ENCODE assay signal across 11 cellular contexts in genomic region chr17:40303706-40304450, GRCh38. TPM values are rescaled to one million over a fixed set of nuclear protein-coding genes. Genes with fewer than 3 reads are reported as not detected.
DNase-seq lines count a peak whose midpoint lies in the region; ATAC-seq and TF ChIP-seq lines count a peak whose summit lies in the region.
"Had no signal": no experiment of that assay in that cellular context is flagged by ENCODE, and none has a peak within 500 bp of the region (broad histone marks: within the 10 kb centered on the region; RNA-seq: fewer than 3 reads in every experiment).

No MANE protein-coding gene starts in this region.

- no peaks in the 10 kb centered on the region for H3K9me3 Mint-ChIP-seq in nephron progenitor cell
- no peaks in the 10 kb centered on the region for H3K9me3 Mint-ChIP-seq in activated CD8-positive, alpha-beta memory T cell treated with anti-CD3 and anti-CD28 coated beads, Interleukin-2, amount 10 ng/mL, durations not matched to agents 7 days and 5 days (ENCODE audit: low read depth)
- H3K9me3 Mint-ChIP-seq: T-helper 1 cell treated with Interleukin-12 subunit alpha and Interleukin-12 subunit beta and Interleukin-4 antibody, amounts not matched to agents 30 μg/mL and 1 μg/mL, for 36 hours had no signal

- H3K36me3 Mint-ChIP-seq in nephron progenitor cell (ENCODE audit: low read depth), result peaks cover 14% of the 10 kb centered on the region
- H3K36me3 Mint-ChIP-seq in activated CD8-positive, alpha-beta memory T cell treated with anti-CD3 and anti-CD28 coated beads, Interleukin-2, amount 10 ng/mL, durations not matched to agents 7 days and 5 days, result peaks cover 38% of the 10 kb centered on the region

- ATAC-seq in GM21717 (IDR thresholded peaks at IDR 0.05; ENCODE audit: unreplicated experiment), result no peak
- no peak for ATAC-seq in GM21528 (IDR thresholded peaks at IDR 0.05; ENCODE audit: low FRiP score, unreplicated experiment)
- no peak for ATAC-seq in activated CD8-positive, alpha-beta memory T cell treated with anti-CD3 and anti-CD28 coated beads, Interleukin-2, amount 10 ng/mL, durations not matched to agents 7 days and 5 days

- peak overlapping the region in 1 of 2 donors; percentile 14 for H3K27ac ChIP-seq in coronary artery
- H3K27ac ChIP-seq: right lobe of liver had no signal

- H3K27me3 Mint-ChIP-seq in nephron progenitor cell (ENCODE audit: low read depth, poor library complexity), result no peaks in the 10 kb centered on the region
- no peaks in the 10 kb centered on the region for H3K27me3 Mint-ChIP-seq in activated CD8-positive, alpha-beta memory T cell treated with anti-CD3 and anti-CD28 coated beads, Interleukin-2, amount 10 ng/mL, durations not matched to agents 7 days and 5 days

- peaks cover 27% of the 10 kb centered on the region for H3K4me1 Mint-ChIP-seq in nephron progenitor cell
- H3K4me1 Mint-ChIP-seq in activated CD8-positive, alpha-beta memory T cell treated with anti-CD3 and anti-CD28 coated beads, Interleukin-2, amount 10 ng/mL, durations not matched to agents 7 days and 5 days, result peaks cover 13% of the 10 kb centered on the region

- no peak for TF ChIP-seq CTCF in coronary artery (IDR thresholded peaks at IDR 0.05)
- no peak for TF ChIP-seq CTCF in nephron progenitor cell (IDR thresholded peaks at IDR 0.05)

- peak overlapping the region; percentile 70 for H3K27ac Mint-ChIP-seq in nephron progenitor cell
- no peak overlapping the region for H3K27ac Mint-ChIP-seq in activated CD8-positive, alpha-beta memory T cell treated with anti-CD3 and anti-CD28 coated beads, Interleukin-2, amount 10 ng/mL, durations not matched to agents 7 days and 5 days
- H3K27ac Mint-ChIP-seq: T-helper 1 cell treated with Interleukin-12 subunit alpha and Interleukin-12 subunit beta and Interleukin-4 antibody, amounts not matched to agents 30 μg/mL and 1 μg/mL, for 36 hours had no signal

- no peak overlapping the region for H3K4me3 ChIP-seq in coronary artery
- H3K4me3 ChIP-seq: right lobe of liver, testis had no signal

- DNase-seq in COLO668 (lab: John Stamatoyannopoulos, UW; ENCODE audit: unreplicated experiment) (peak; percentile 26), NCI-H1436 treated with DMSO at 0.1 percent for 48 hours (lab: John Stamatoyannopoulos, UW) (peak; percentile 16), coronary artery (ENCODE audit: low spot score) (peak; percentile 76), nephron progenitor cell (no peak), C1 segment of cervical spinal cord (lab: John Stamatoyannopoulos, UW) (no peak)
- no peak for DNase-seq in activated CD8-positive, alpha-beta memory T cell treated with anti-CD3 and anti-CD28 coated beads, Interleukin-2, amount 10 ng/mL, durations not matched to agents 7 days and 5 days

- H3K4me3 Mint-ChIP-seq in nephron progenitor cell, result peak overlapping the region; percentile 3
- no peak overlapping the region for H3K4me3 Mint-ChIP-seq in activated CD8-positive, alpha-beta memory T cell treated with anti-CD3 and anti-CD28 coated beads, Interleukin-2, amount 10 ng/mL, durations not matched to agents 7 days and 5 days
- H3K4me3 Mint-ChIP-seq: T-helper 1 cell treated with Interleukin-12 subunit alpha and Interleukin-12 subunit beta and Interleukin-4 antibody, amounts not matched to agents 30 μg/mL and 1 μg/mL, for 36 hours had no signal

- CTCF ChIA-PET in activated CD8-positive, alpha-beta memory T cell treated with anti-CD3 and anti-CD28 coated beads, Interleukin-2, amount 10 ng/mL, durations not matched to agents 7 days and 5 days (lab: Charles Lee), result interaction anchor here (0.8 to 31.0 kb wide), 17 partner anchors 8 to 255 kb away, joined by 3 to 433 read pairs (median 8); no protein-coding TSS in a partner anchor

RNA-seq across cellular contexts. Expression of gene RARA, which starts 5.1 kb away (rescaled TPM):
- 10 to 100 TPM; 29.9 to 39.5 TPM for total RNA-seq in activated CD8-positive, alpha-beta memory T cell treated with anti-CD3 and anti-CD28 coated beads, Interleukin-2, amount 10 ng/mL, durations not matched to agents 7 days and 5 days

RNA-seq across cellular contexts. Expression of gene CDC6, which starts 16.2 kb away (rescaled TPM):
- 100 to 1,000 TPM; 109 to 111 TPM for total RNA-seq in activated CD8-positive, alpha-beta memory T cell treated with anti-CD3 and anti-CD28 coated beads, Interleukin-2, amount 10 ng/mL, durations not matched to agents 7 days and 5 days

Comparison
In these comparisons a context has a peak if more than half of its experiments do, and no peak if none do; other contexts are left out.
1. DNase-seq: peak in COLO668 (single experiment), NCI-H1436 treated with DMSO at 0.1 percent for 48 hours (single experiment) and coronary artery (single experiment); none in nephron progenitor cell (single experiment), C1 segment of cervical spinal cord (0 of 14) and activated CD8-positive, alpha-beta memory T cell treated with anti-CD3 and anti-CD28 coated beads, Interleukin-2, amount 10 ng/mL, durations not matched to agents 7 days and 5 days (single experiment).